ENCODE assay signal across 24 cellular contexts in the genomic region with DNA sequence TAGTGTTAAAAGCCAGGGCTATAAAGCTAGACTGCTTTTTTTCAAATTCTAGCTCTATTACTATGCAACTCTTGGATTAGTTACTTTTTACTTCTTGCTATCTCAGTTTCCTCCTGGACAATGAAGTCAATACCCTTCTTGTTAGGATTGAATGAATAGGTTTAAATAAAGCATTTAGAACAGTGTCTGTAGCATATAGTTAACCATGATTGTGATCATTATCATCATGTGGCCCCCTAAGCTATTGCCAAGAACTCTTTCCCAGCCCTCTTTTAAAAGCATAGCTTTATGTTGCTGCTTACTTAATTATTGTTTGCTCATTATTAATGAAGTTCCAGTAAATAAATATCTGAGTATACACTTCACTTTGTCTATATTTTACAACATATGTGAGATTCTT. TPM values are rescaled to one million over a fixed set of nuclear protein-coding genes. Genes with fewer than 3 reads are reported as not detected.
DNase-seq lines count a peak whose midpoint lies in the region; ATAC-seq and TF ChIP-seq lines count a peak whose summit lies in the region.
"Had no signal": no experiment of that assay in that cellular context is flagged by ENCODE, and none has a peak within 500 bp of the region (broad histone marks: within the 10 kb centered on the region; RNA-seq: fewer than 3 reads in every experiment).

No MANE protein-coding gene starts in this region.

- peaks cover 12 to 24% of the 10 kb centered on the region in 2 donors for H3K36me3 Mint-ChIP-seq in stimulated activated naive B cell treated with anti-CD40 and anti-IgM and Interleukin-4, amounts not matched to agents 10 μg/mL and 1 μg/mL and 100 μg/mL, for 72 hours

- H3K9me3 ChIP-seq in PC-9 (ENCODE audit: insufficient read depth, low read depth) (no peaks in the 10 kb centered on the region), left lung (no peaks in the 10 kb centered on the region)
- H3K9me3 ChIP-seq: BE2C, BLaER1, Caco-2 had no signal

- no peak for TF ChIP-seq CTCF in PC-9 (conservative IDR thresholded peaks at IDR 0.05)
- no peak for TF ChIP-seq CTCF in left lung (IDR thresholded peaks at IDR 0.05)

- no peaks in the 10 kb centered on the region for H3K9me2 ChIP-seq in PC-9 (ENCODE audit: insufficient read depth)

- H3F3A ChIP-seq in PC-9 (ENCODE audit: insufficient read depth, low read depth) = peaks cover 13% of the 10 kb centered on the region

- H3K4me3 Mint-ChIP-seq in stimulated activated naive B cell treated with anti-CD40 and anti-IgM and Interleukin-4, amounts not matched to agents 10 μg/mL and 1 μg/mL and 100 μg/mL, for 72 hours = no peak overlapping the region
- H3K4me3 Mint-ChIP-seq: CD4-positive, alpha-beta memory T cell had no signal

- H3K27me3 Mint-ChIP-seq in stimulated activated naive B cell treated with anti-CD40 and anti-IgM and Interleukin-4, amounts not matched to agents 10 μg/mL and 1 μg/mL and 100 μg/mL, for 72 hours = no peaks in the 10 kb centered on the region
- H3K27me3 Mint-ChIP-seq: CD4-positive, alpha-beta memory T cell; CD4-positive, CD25-positive, alpha-beta regulatory T cell had no signal

- H2AFZ ChIP-seq in PC-9 = no peak overlapping the region

- peaks cover 24 to 26% of the 10 kb centered on the region in 2 donors for H3K4me1 Mint-ChIP-seq in stimulated activated naive B cell treated with anti-CD40 and anti-IgM and Interleukin-4, amounts not matched to agents 10 μg/mL and 1 μg/mL and 100 μg/mL, for 72 hours

- 0 out of 2 replicates have a peak overlapping the region, but pooled peaks have one; percentile 11 for H3K27ac ChIP-seq in PC-9
- H3K27ac ChIP-seq in left lung = no peak overlapping the region
- H3K27ac ChIP-seq: BLaER1 had no signal

- DNase-seq in PC-9 (no peak), SK-MEL-5 (ENCODE audit: low read depth, low spot score) (peak; percentile 82), foreskin melanocyte (peak; percentile 61), left lung (no peak), DMS 273 treated with DMSO at 0.1 percent for 48 hours (lab: John Stamatoyannopoulos, UW) (no peak)
- DNase-seq in stimulated activated naive B cell treated with anti-CD40 and anti-IgM and Interleukin-4, amounts not matched to agents 10 μg/mL and 1 μg/mL and 100 μg/mL, for 72 hours = no peak
- DNase-seq: 8988T; ACHN; BE2C; C1 segment of cervical spinal cord; Caco-2; Calu3; CD4-positive, alpha-beta memory T cell; CD4-positive, CD25-positive, alpha-beta regulatory T cell; DMS153; DMS53; DMS79; DND-41; EL; GDM1 had no signal

- no TSS peak for BruUV-seq in PC-9 (replicated peaks; lab: Mats Ljungman, UMichigan)

- POLR2A ChIA-PET in PC-9 (lab: Charles Lee; ENCODE audit: unreplicated experiment) = no interaction called here

- peaks cover 93% of the 10 kb centered on the region for H3K79me2 ChIP-seq in PC-9 (ENCODE audit: low read depth)

- H3K4me1 ChIP-seq in PC-9 (replicated peaks; ENCODE audit: insufficient read depth) (peaks cover 14% of the 10 kb centered on the region), left lung (peaks cover 10 to 49% of the 10 kb centered on the region in 2 donors)
- H3K4me1 ChIP-seq: BE2C had no signal

- no peak for ATAC-seq in stimulated activated naive B cell treated with anti-CD40 and anti-IgM and Interleukin-4, amounts not matched to agents 10 μg/mL and 1 μg/mL and 100 μg/mL, for 72 hours (replicated peaks)
- ATAC-seq in left lung = no peak
- no peak for ATAC-seq in HG03565 (IDR thresholded peaks at IDR 0.05; ENCODE audit: unreplicated experiment)
- ATAC-seq in HG02970 (IDR thresholded peaks at IDR 0.05; ENCODE audit: low FRiP score, unreplicated experiment) = no peak
- ATAC-seq: GM12878 had no signal

- peaks cover 37% of the 10 kb centered on the region for H4K20me1 ChIP-seq in PC-9 (ENCODE audit: insufficient read depth)

- CTCF ChIA-PET in PC-9 (lab: Charles Lee) = no interaction called here

- no peak overlapping the region for H3K4me2 ChIP-seq in PC-9
- H3K4me2 ChIP-seq: BLaER1 had no signal

- H3K27me3 ChIP-seq in PC-9 (ENCODE audit: insufficient read depth, low read depth) (no peaks in the 10 kb centered on the region), left lung (no peaks in the 10 kb centered on the region)
- H3K27me3 ChIP-seq: BE2C, BLaER1 had no signal

- H3K9me3 Mint-ChIP-seq in stimulated activated naive B cell treated with anti-CD40 and anti-IgM and Interleukin-4, amounts not matched to agents 10 μg/mL and 1 μg/mL and 100 μg/mL, for 72 hours = no peaks in the 10 kb centered on the region
- H3K9me3 Mint-ChIP-seq: CD4-positive, alpha-beta memory T cell; CD4-positive, CD25-positive, alpha-beta regulatory T cell had no signal

- H3K4me3 ChIP-seq in PC-9 (no peak overlapping the region), left lung (no peak overlapping the region)
- H3K4me3 ChIP-seq: BLaER1, GM12878 had no signal

- intact Hi-C loops in PC-9 (cut with micrococcal nuclease; ENCODE audit: unreplicated experiment) (no loop called here), left lung (cut with DNase I) (no loop called here)

- no peaks in the 10 kb centered on the region; the same call in 1 of the 2 replicates for H3K36me3 ChIP-seq in PC-9 (ENCODE audit: low read depth)
- no peaks in the 10 kb centered on the region for H3K36me3 ChIP-seq in left lung
- H3K36me3 ChIP-seq: BE2C had no signal

- H3K27ac Mint-ChIP-seq in stimulated activated naive B cell treated with anti-CD40 and anti-IgM and Interleukin-4, amounts not matched to agents 10 μg/mL and 1 μg/mL and 100 μg/mL, for 72 hours = peak overlapping the region; percentile 25

- in situ Hi-C loops in SK-MEL-5 (cut with HindIII; ENCODE audit: low pct_unique_long_range_greater_than_20kb, low sequenced_read_pairs) = no loop called here

RNA-seq across cellular contexts. Expression of gene VMP1, which starts 4.5 kb away (rescaled TPM):
- 222 and 236 TPM in 2 replicates for total RNA-seq in PC-9 (2021)
- 505 and 568 TPM in 2 replicates for total RNA-seq in SK-MEL-5 (2014; rRNA removed; shearing (Covaris generic))
- 233 and 304 TPM in 2 replicates for polyA plus RNA-seq in SK-MEL-5 (2015; cell fraction: cytosol; rRNA removed)
- polyA plus RNA-seq in SK-MEL-5 (2015; cell fraction: nucleus; rRNA removed) = 1,128 and 1,243 TPM in 2 replicates
- total RNA-seq in left lung = 100 to 1,000 TPM; 306 to 343 TPM

RNA-seq across cellular contexts. Expression of gene PTRH2, which starts 4.7 kb away (rescaled TPM):
- total RNA-seq in PC-9 (2021) (23.3 and 25.9 TPM in 2 replicates), left lung (10 to 100 TPM; 15.4 to 23.9 TPM)
- 104 and 125 TPM in 2 replicates for total RNA-seq in SK-MEL-5 (2014; rRNA removed; shearing (Covaris generic))
- polyA plus RNA-seq in SK-MEL-5 (2015; cell fraction: cytosol; rRNA removed) = 111 and 135 TPM in 2 replicates
- polyA plus RNA-seq in SK-MEL-5 (2015; cell fraction: nucleus; rRNA removed) = 87.7 and 153 TPM in 2 replicates

Comparison
In these comparisons a context has a peak if more than half of its experiments do, and no peak if none do; other contexts are left out.
1. DNase-seq: peak in SK-MEL-5 (single experiment) and foreskin melanocyte (single experiment); none in PC-9 (0 of 2), stimulated activated naive B cell treated with anti-CD40 and anti-IgM and Interleukin-4, amounts not matched to agents 10 μg/mL and 1 μg/mL and 100 μg/mL, for 72 hours (single experiment), left lung (0 of 2) and DMS 273 treated with DMSO at 0.1 percent for 48 hours (single experiment).